ENCODE assay signal across 9 cellular contexts in genomic region chr5:131640043-131640856, GRCh38. TPM values are rescaled to one million over a fixed set of nuclear protein-coding genes. Genes with fewer than 3 reads are reported as not detected.
DNase-seq lines count a peak whose midpoint lies in the region; ATAC-seq, FAIRE-seq and TF ChIP-seq lines count a peak whose summit lies in the region.
"Had no signal": no experiment of that assay in that cellular context is flagged by ENCODE, and none has a peak within 500 bp of the region (broad histone marks: within the 10 kb centered on the region; RNA-seq: fewer than 3 reads in every experiment).

No MANE protein-coding gene starts in this region.

- FAIRE-seq in small intestine (lab: Jason Lieb, UNC), result no peak

- intact Hi-C loops in prostate gland (cut with DNase I) (no loop called here), body of pancreas (cut with DNase I) (loop anchor here (10.0 kb wide), 1 partner anchor 165 kb away; no protein-coding TSS in a partner anchor)

- H3K27me3 ChIP-seq in thymus (ENCODE audit: control insufficient read depth, insufficient read depth), result no peaks in the 10 kb centered on the region
- no peaks in the 10 kb centered on the region for H3K27me3 ChIP-seq in small intestine (ENCODE audit: control insufficient read depth in 2 of 2, insufficient read depth in 2 of 2, low read length in 2 of 2)
- H3K27me3 ChIP-seq in prostate gland (replicated peaks; ENCODE audit: insufficient read depth), result no peaks in the 10 kb centered on the region
- no peaks in the 10 kb centered on the region for H3K27me3 ChIP-seq in body of pancreas

- H3K4me1 ChIP-seq in thymus (ENCODE audit: control insufficient read depth, insufficient read depth, low read length) (peaks cover 6% of the 10 kb centered on the region), small intestine (ENCODE audit: control insufficient read depth in 2 of 2, insufficient read depth in 1 of 2, low read depth in 1 of 2, low read length in 1 of 2) (no peaks in the 10 kb centered on the region), prostate gland (replicated peaks) (no peaks in the 10 kb centered on the region), body of pancreas (peaks cover 9% of the 10 kb centered on the region)

- TF ChIP-seq CTCF in fibroblast of pulmonary artery (IDR thresholded peaks at IDR 0.05; ENCODE audit: low read length, missing control alignments) (no peak), prostate gland (IDR thresholded peaks at IDR 0.05) (no peak), body of pancreas (IDR thresholded peaks at IDR 0.05) (no peak)

- H3K36me3 ChIP-seq in thymus (ENCODE audit: control insufficient read depth, insufficient read depth), result no peaks in the 10 kb centered on the region
- H3K36me3 ChIP-seq in small intestine (ENCODE audit: control insufficient read depth in 2 of 2, insufficient read depth in 2 of 2, low read length in 2 of 2), result no peaks in the 10 kb centered on the region
- H3K36me3 ChIP-seq in prostate gland, result no peaks in the 10 kb centered on the region
- no peaks in the 10 kb centered on the region for H3K36me3 ChIP-seq in body of pancreas (replicated peaks in 1 of 2; ENCODE audit: insufficient read depth in 1 of 2, low read depth in 2 of 2)

- H3K9me3 ChIP-seq in thymus (ENCODE audit: control insufficient read depth) (no peaks in the 10 kb centered on the region), small intestine (ENCODE audit: control insufficient read depth, low read depth) (no peaks in the 10 kb centered on the region), prostate gland (no peaks in the 10 kb centered on the region), body of pancreas (no peaks in the 10 kb centered on the region)

- 32% methylated on average over 5 of the region's 5 CpGs for WGBS in thymus
- 66 to 71% (median 68%) methylated on average over 5 of the region's 5 CpGs for WGBS in small intestine, 3 donors
- WGBS in prostate gland, result 67% methylated on average over 5 of the region's 5 CpGs
- WGBS in body of pancreas, 2 donors, result 58 to 66% methylated on average over 5 of the region's 5 CpGs

- no peak overlapping the region for H3K4me3 ChIP-seq in fibroblast of pulmonary artery (replicated peaks; ENCODE audit: low read depth, low read length)
- H3K4me3 ChIP-seq in thymus (ENCODE audit: low read length), result no peak overlapping the region
- H3K4me3 ChIP-seq in small intestine (ENCODE audit: low read depth in 1 of 2, low read length in 2 of 2), result no peak overlapping the region
- H3K4me3 ChIP-seq in prostate gland, result no peak overlapping the region
- H3K4me3 ChIP-seq in body of pancreas, result no peak overlapping the region

- peak; percentile 82 for DNase-seq in activated effector memory CD4-positive, alpha-beta T cell treated with anti-CD3 and anti-CD28 coated beads, Interleukin-2, amount 50 U/mL, for 16 hours
- DNase-seq in activated effector memory CD4-positive, alpha-beta T cell treated with Interleukin-2 at 50 U/mL for 16 hours, result no peak
- peak; percentile 51 for DNase-seq in activated CD4-positive, CD25-positive, alpha-beta regulatory T cell treated with anti-CD3 and anti-CD28 coated beads, Interleukin-2, amount 50 U/mL, for 72 hours
- DNase-seq in fibroblast of pulmonary artery (ENCODE audit: low read depth), result peak; percentile 42
- DNase-seq in small intestine, result no peak
- no peak for DNase-seq in prostate gland (ENCODE audit: low spot score)
- no peak for DNase-seq in body of pancreas

- TF ChIP-seq POLR2A in prostate gland (IDR thresholded peaks at IDR 0.05) (no peak), body of pancreas (IDR thresholded peaks at IDR 0.05) (no peak)

- ATAC-seq in body of pancreas, result no peak
- ATAC-seq: Panc1 had no signal

- H3K27ac ChIP-seq in thymus (ENCODE audit: low read depth) (peak overlapping the region; percentile 6), small intestine (ENCODE audit: low read depth in 1 of 2, low read length in 1 of 2) (no peak overlapping the region), prostate gland (no peak overlapping the region), body of pancreas (no peak overlapping the region)

RNA-seq across cellular contexts. Expression of gene RAPGEF6, which starts 5.2 kb away (rescaled TPM):
- 11.3 TPM for polyA plus RNA-seq in thymus
- polyA plus RNA-seq in small intestine, result 1 to 10 TPM; 1.1 to 3.3 (median 1.3) TPM
- 10 to 100 TPM; 15.5 to 43.0 TPM for total RNA-seq in prostate gland
- 10 to 100 TPM in 1 of 2 donors, 1 to 10 TPM in 1; 8.6 to 13.0 TPM for total RNA-seq in body of pancreas

Comparison
In these comparisons a context has a peak if more than half of its experiments do, and no peak if none do; other contexts are left out.
1. DNase-seq: peak in activated effector memory CD4-positive, alpha-beta T cell treated with anti-CD3 and anti-CD28 coated beads, Interleukin-2, amount 50 U/mL, for 16 hours (single experiment), activated CD4-positive, CD25-positive, alpha-beta regulatory T cell treated with anti-CD3 and anti-CD28 coated beads, Interleukin-2, amount 50 U/mL, for 72 hours (single experiment) and fibroblast of pulmonary artery (single experiment); none in activated effector memory CD4-positive, alpha-beta T cell treated with Interleukin-2 at 50 U/mL for 16 hours (single experiment), small intestine (single experiment), prostate gland (single experiment) and body of pancreas (0 of 4).